1 cellular context compared by ENCODE assay signal in the genomic region with DNA sequence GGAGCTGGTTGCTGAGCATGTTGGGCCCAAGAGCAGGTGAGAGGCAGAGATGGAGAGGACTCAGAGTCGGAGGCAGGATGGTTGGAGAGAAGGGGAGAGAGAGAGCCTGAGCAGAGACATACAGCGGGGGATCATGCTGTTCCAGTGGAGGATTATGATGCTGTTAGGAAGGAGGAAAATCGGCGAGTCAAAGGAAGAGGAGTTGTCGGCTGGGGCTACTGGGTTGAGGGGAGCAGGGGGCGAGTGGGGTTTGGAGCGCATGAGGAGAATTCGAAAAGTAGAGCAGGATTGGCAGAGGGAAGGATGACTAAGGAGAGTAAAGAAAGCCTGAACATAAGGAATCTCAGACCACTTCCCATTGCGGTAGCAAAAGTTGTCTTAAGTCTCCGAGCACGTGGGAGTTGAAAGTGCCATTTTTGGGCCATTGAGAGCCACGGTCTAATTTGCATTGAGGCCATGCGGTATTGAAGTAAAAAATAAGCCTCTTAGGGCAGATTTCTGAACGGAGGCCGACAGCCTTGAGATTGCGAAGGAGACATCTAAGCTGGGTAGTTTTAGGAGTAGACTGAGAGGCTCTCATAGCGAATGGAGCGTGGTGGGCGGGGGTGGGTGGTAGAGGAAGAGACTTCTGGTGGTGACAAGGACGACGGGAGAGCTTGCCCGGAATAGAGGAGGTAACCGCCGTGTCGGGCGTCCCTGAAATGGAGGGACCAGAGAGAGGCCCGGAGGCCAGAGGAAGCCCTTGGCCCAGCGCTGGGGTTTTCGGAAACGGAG.
TF ChIP-seq lines count a peak whose summit lies in the region.

No MANE protein-coding gene starts in this region.

TF ChIP-seq in K562, 482 proteins besides CTCF, POLR2A, EP300 and RAD21 (continued from another document and continues in another):
- TF ChIP-seq, protein P1, sequence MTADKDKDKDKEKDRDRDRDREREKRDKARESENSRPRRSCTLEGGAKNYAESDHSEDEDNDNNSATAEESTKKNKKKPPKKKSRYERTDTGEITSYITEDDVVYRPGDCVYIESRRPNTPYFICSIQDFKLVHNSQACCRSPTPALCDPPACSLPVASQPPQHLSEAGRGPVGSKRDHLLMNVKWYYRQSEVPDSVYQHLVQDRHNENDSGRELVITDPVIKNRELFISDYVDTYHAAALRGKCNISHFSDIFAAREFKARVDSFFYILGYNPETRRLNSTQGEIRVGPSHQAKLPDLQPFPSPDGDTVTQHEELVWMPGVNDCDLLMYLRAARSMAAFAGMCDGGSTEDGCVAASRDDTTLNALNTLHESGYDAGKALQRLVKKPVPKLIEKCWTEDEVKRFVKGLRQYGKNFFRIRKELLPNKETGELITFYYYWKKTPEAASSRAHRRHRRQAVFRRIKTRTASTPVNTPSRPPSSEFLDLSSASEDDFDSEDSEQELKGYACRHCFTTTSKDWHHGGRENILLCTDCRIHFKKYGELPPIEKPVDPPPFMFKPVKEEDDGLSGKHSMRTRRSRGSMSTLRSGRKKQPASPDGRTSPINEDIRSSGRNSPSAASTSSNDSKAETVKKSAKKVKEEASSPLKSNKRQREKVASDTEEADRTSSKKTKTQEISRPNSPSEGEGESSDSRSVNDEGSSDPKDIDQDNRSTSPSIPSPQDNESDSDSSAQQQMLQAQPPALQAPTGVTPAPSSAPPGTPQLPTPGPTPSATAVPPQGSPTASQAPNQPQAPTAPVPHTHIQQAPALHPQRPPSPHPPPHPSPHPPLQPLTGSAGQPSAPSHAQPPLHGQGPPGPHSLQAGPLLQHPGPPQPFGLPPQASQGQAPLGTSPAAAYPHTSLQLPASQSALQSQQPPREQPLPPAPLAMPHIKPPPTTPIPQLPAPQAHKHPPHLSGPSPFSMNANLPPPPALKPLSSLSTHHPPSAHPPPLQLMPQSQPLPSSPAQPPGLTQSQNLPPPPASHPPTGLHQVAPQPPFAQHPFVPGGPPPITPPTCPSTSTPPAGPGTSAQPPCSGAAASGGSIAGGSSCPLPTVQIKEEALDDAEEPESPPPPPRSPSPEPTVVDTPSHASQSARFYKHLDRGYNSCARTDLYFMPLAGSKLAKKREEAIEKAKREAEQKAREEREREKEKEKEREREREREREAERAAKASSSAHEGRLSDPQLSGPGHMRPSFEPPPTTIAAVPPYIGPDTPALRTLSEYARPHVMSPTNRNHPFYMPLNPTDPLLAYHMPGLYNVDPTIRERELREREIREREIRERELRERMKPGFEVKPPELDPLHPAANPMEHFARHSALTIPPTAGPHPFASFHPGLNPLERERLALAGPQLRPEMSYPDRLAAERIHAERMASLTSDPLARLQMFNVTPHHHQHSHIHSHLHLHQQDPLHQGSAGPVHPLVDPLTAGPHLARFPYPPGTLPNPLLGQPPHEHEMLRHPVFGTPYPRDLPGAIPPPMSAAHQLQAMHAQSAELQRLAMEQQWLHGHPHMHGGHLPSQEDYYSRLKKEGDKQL (CRISPR knock-in tag; IDR thresholded peaks at IDR 0.05; ENCODE audit: borderline replicate concordance), result no peak
- no peak for TF ChIP-seq ZNF263 (CRISPR knock-in tag; IDR thresholded peaks at IDR 0.05; ENCODE audit: borderline replicate concordance)
- TF ChIP-seq ELF2 (CRISPR knock-in tag; IDR thresholded peaks at IDR 0.05), result no peak
- TF ChIP-seq HNRNPL (IDR thresholded peaks at IDR 0.05; ENCODE audit: low read depth, low read length), result no peak
- TF ChIP-seq NFATC3 (IDR thresholded peaks at IDR 0.05), result no peak
- TF ChIP-seq, protein P2, sequence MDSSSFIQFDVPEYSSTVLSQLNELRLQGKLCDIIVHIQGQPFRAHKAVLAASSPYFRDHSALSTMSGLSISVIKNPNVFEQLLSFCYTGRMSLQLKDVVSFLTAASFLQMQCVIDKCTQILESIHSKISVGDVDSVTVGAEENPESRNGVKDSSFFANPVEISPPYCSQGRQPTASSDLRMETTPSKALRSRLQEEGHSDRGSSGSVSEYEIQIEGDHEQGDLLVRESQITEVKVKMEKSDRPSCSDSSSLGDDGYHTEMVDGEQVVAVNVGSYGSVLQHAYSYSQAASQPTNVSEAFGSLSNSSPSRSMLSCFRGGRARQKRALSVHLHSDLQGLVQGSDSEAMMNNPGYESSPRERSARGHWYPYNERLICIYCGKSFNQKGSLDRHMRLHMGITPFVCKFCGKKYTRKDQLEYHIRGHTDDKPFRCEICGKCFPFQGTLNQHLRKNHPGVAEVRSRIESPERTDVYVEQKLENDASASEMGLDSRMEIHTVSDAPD (CRISPR knock-in tag; IDR thresholded peaks at IDR 0.05), result no peak
- TF ChIP-seq, protein P3, sequence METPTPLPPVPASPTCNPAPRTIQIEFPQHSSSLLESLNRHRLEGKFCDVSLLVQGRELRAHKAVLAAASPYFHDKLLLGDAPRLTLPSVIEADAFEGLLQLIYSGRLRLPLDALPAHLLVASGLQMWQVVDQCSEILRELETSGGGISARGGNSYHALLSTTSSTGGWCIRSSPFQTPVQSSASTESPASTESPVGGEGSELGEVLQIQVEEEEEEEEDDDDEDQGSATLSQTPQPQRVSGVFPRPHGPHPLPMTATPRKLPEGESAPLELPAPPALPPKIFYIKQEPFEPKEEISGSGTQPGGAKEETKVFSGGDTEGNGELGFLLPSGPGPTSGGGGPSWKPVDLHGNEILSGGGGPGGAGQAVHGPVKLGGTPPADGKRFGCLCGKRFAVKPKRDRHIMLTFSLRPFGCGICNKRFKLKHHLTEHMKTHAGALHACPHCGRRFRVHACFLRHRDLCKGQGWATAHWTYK (CRISPR knock-in tag; IDR thresholded peaks at IDR 0.05), result no peak; the same call in 1 of the 2 replicates
- TF ChIP-seq FIP1L1 (IDR thresholded peaks at IDR 0.05; ENCODE audit: low read depth, low read length, poor library complexity, severe bottlenecking), result no peak
- TF ChIP-seq, protein P4, sequence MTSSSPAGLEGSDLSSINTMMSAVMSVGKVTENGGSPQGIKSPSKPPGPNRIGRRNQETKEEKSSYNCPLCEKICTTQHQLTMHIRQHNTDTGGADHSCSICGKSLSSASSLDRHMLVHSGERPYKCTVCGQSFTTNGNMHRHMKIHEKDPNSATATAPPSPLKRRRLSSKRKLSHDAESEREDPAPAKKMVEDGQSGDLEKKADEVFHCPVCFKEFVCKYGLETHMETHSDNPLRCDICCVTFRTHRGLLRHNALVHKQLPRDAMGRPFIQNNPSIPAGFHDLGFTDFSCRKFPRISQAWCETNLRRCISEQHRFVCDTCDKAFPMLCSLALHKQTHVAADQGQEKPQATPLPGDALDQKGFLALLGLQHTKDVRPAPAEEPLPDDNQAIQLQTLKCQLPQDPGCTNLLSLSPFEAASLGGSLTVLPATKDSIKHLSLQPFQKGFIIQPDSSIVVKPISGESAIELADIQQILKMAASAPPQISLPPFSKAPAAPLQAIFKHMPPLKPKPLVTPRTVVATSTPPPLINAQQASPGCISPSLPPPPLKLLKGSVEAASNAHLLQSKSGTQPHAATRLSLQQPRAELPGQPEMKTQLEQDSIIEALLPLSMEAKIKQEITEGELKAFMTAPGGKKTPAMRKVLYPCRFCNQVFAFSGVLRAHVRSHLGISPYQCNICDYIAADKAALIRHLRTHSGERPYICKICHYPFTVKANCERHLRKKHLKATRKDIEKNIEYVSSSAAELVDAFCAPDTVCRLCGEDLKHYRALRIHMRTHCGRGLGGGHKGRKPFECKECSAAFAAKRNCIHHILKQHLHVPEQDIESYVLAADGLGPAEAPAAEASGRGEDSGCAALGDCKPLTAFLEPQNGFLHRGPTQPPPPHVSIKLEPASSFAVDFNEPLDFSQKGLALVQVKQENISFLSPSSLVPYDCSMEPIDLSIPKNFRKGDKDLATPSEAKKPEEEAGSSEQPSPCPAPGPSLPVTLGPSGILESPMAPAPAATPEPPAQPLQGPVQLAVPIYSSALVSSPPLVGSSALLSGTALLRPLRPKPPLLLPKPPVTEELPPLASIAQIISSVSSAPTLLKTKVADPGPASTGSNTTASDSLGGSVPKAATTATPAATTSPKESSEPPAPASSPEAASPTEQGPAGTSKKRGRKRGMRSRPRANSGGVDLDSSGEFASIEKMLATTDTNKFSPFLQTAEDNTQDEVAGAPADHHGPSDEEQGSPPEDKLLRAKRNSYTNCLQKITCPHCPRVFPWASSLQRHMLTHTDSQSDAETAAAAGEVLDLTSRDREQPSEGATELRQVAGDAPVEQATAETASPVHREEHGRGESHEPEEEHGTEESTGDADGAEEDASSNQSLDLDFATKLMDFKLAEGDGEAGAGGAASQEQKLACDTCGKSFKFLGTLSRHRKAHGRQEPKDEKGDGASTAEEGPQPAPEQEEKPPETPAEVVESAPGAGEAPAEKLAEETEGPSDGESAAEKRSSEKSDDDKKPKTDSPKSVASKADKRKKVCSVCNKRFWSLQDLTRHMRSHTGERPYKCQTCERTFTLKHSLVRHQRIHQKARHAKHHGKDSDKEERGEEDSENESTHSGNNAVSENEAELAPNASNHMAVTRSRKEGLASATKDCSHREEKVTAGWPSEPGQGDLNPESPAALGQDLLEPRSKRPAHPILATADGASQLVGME (CRISPR knock-in tag; IDR thresholded peaks at IDR 0.05), result no peak
- peak; percentile 74 to 78 for TF ChIP-seq KDM1A (IDR thresholded peaks at IDR 0.05)
- TF ChIP-seq FOXJ3 (CRISPR knock-in tag; IDR thresholded peaks at IDR 0.05), result no peak
- TF ChIP-seq ZNF431 (CRISPR knock-in tag; IDR thresholded peaks at IDR 0.05), result no peak
- no peak for TF ChIP-seq TBP (optimal IDR thresholded peaks at IDR 0.05; ENCODE audit: low read depth, low read length)
- TF ChIP-seq GATAD2A (IDR thresholded peaks at IDR 0.05), result no peak
- no peak for TF ChIP-seq ZNF12 (CRISPR knock-in tag; IDR thresholded peaks at IDR 0.05)
- TF ChIP-seq IRF2 (CRISPR knock-in tag; IDR thresholded peaks at IDR 0.05), result no peak
- TF ChIP-seq, protein P5, sequence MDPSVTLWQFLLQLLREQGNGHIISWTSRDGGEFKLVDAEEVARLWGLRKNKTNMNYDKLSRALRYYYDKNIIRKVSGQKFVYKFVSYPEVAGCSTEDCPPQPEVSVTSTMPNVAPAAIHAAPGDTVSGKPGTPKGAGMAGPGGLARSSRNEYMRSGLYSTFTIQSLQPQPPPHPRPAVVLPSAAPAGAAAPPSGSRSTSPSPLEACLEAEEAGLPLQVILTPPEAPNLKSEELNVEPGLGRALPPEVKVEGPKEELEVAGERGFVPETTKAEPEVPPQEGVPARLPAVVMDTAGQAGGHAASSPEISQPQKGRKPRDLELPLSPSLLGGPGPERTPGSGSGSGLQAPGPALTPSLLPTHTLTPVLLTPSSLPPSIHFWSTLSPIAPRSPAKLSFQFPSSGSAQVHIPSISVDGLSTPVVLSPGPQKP (CRISPR knock-in tag; IDR thresholded peaks at IDR 0.05), result no peak
- no peak for TF ChIP-seq TBL1XR1 (IDR thresholded peaks at IDR 0.05; ENCODE audit: low read length in 2 of 2)
- no peak for TF ChIP-seq PURB (CRISPR knock-in tag; IDR thresholded peaks at IDR 0.05; ENCODE audit: low read depth)
- no peak for TF ChIP-seq SRSF3 (IDR thresholded peaks at IDR 0.05; ENCODE audit: insufficient read depth, low read length)
- TF ChIP-seq ZNF175 (CRISPR knock-in tag; IDR thresholded peaks at IDR 0.05; ENCODE audit: low read depth), result no peak
- no peak for TF ChIP-seq PHF20 (IDR thresholded peaks at IDR 0.05; ENCODE audit: partially characterized antibody)
- TF ChIP-seq ARNT (IDR thresholded peaks at IDR 0.05), result no peak
- no peak for TF ChIP-seq NCOA4 (IDR thresholded peaks at IDR 0.05; ENCODE audit: partially characterized antibody)
- TF ChIP-seq PHF21A (IDR thresholded peaks at IDR 0.05; ENCODE audit: borderline replicate concordance, low read depth), result no peak
- TF ChIP-seq, protein P6, sequence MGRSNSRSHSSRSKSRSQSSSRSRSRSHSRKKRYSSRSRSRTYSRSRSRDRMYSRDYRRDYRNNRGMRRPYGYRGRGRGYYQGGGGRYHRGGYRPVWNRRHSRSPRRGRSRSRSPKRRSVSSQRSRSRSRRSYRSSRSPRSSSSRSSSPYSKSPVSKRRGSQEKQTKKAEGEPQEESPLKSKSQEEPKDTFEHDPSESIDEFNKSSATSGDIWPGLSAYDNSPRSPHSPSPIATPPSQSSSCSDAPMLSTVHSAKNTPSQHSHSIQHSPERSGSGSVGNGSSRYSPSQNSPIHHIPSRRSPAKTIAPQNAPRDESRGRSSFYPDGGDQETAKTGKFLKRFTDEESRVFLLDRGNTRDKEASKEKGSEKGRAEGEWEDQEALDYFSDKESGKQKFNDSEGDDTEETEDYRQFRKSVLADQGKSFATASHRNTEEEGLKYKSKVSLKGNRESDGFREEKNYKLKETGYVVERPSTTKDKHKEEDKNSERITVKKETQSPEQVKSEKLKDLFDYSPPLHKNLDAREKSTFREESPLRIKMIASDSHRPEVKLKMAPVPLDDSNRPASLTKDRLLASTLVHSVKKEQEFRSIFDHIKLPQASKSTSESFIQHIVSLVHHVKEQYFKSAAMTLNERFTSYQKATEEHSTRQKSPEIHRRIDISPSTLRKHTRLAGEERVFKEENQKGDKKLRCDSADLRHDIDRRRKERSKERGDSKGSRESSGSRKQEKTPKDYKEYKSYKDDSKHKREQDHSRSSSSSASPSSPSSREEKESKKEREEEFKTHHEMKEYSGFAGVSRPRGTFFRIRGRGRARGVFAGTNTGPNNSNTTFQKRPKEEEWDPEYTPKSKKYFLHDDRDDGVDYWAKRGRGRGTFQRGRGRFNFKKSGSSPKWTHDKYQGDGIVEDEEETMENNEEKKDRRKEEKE (IDR thresholded peaks at IDR 0.05; ENCODE audit: borderline replicate concordance in 1 of 2, control insufficient read depth in 1 of 2, low read depth in 2 of 2, low read length in 1 of 2), result no peak
- no peak for TF ChIP-seq CHD1 (IDR thresholded peaks at IDR 0.05; ENCODE audit: low read length)
- no peak for TF ChIP-seq ZNF217 (CRISPR knock-in tag; IDR thresholded peaks at IDR 0.05)
- no peak for TF ChIP-seq SAFB (IDR thresholded peaks at IDR 0.05; ENCODE audit: borderline replicate concordance, low read depth, low read length)
- 0 out of 2 replicates have a peak, but pooled peaks have one; percentile 4 for TF ChIP-seq CREM (IDR thresholded peaks at IDR 0.05; ENCODE audit: low read depth)
- TF ChIP-seq SNRNP70 (optimal IDR thresholded peaks at IDR 0.05; ENCODE audit: low read depth, low read length), result no peak
- TF ChIP-seq ZNF707 (CRISPR knock-in tag; conservative IDR thresholded peaks at IDR 0.05), result no peak
- TF ChIP-seq NR2F6 (CRISPR knock-in tag; IDR thresholded peaks at IDR 0.05), result no peak
- TF ChIP-seq, protein P7, sequence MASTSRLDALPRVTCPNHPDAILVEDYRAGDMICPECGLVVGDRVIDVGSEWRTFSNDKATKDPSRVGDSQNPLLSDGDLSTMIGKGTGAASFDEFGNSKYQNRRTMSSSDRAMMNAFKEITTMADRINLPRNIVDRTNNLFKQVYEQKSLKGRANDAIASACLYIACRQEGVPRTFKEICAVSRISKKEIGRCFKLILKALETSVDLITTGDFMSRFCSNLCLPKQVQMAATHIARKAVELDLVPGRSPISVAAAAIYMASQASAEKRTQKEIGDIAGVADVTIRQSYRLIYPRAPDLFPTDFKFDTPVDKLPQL (IDR thresholded peaks at IDR 0.05; ENCODE audit: extremely low read depth, insufficient read length), result no peak
- no peak for TF ChIP-seq JUNB (CRISPR knock-in tag; conservative IDR thresholded peaks at IDR 0.05)
- TF ChIP-seq ZNF551 (CRISPR knock-in tag; IDR thresholded peaks at IDR 0.05), result no peak
- no peak for TF ChIP-seq ZNF184 (CRISPR knock-in tag; IDR thresholded peaks at IDR 0.05)
